19 cellular contexts compared by ENCODE assay signal in the genomic region with DNA sequence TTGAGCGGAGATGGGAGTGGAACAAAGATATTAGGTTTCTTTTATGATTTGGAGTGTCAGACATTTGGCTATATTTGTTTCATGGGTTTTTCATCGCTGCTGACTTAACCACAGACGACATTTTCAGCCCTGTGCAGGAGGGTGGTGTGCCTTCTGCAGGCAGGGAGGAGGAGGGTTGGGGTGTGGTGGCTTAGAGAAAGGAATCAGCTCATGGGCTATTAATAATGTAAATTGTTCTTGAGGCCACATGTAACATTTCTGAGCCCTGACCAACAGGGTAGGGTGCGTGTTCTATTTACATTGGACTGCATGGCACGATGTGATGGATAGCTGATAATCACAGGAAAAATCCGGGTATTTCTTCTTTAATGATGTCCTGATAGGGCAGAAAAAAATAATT.
DNase-seq lines count a peak whose midpoint lies in the region; ATAC-seq and TF ChIP-seq lines count a peak whose summit lies in the region.
"Had no signal": no experiment of that assay in that cellular context is flagged by ENCODE, and none has a peak within 500 bp of the region (broad histone marks: within the 10 kb centered on the region; RNA-seq: fewer than 3 reads in every experiment).

No MANE protein-coding gene starts in this region.

- H3K9me3 Mint-ChIP-seq in progenitor cell of endocrine pancreas (ENCODE audit: low read depth), result peaks cover 3% of the 10 kb centered on the region
- H3K9me3 Mint-ChIP-seq in activated T-helper 17 cell treated with anti-CD3 and anti-CD28 coated beads, Interleukin-2, amount 50 U/mL, for 72 hours, result no peaks in the 10 kb centered on the region
- H3K9me3 Mint-ChIP-seq: GM23338 had no signal

- peaks cover 35% of the 10 kb centered on the region for H3K36me3 ChIP-seq in SK-N-MC (ENCODE audit: insufficient read depth, low read length)

- H3K9ac ChIP-seq in SK-N-MC (ENCODE audit: insufficient read length), result no peak overlapping the region
- H3K9ac ChIP-seq: BLaER1, SK-N-SH had no signal

- no peaks in the 10 kb centered on the region for H3K27me3 Mint-ChIP-seq in progenitor cell of endocrine pancreas
- no peaks in the 10 kb centered on the region for H3K27me3 Mint-ChIP-seq in activated T-helper 17 cell treated with anti-CD3 and anti-CD28 coated beads, Interleukin-2, amount 50 U/mL, for 72 hours
- H3K27me3 Mint-ChIP-seq: CD4-positive, alpha-beta memory T cell had no signal

- peaks cover 33% of the 10 kb centered on the region for H3K36me3 Mint-ChIP-seq in progenitor cell of endocrine pancreas (ENCODE audit: insufficient read depth)
- peaks cover 81% of the 10 kb centered on the region for H3K36me3 Mint-ChIP-seq in activated T-helper 17 cell treated with anti-CD3 and anti-CD28 coated beads, Interleukin-2, amount 50 U/mL, for 72 hours (ENCODE audit: low read depth)

- H3K4me3 Mint-ChIP-seq in progenitor cell of endocrine pancreas (ENCODE audit: low read depth), result no peak overlapping the region
- H3K4me3 Mint-ChIP-seq in activated T-helper 17 cell treated with anti-CD3 and anti-CD28 coated beads, Interleukin-2, amount 50 U/mL, for 72 hours, result no peak overlapping the region
- H3K4me3 Mint-ChIP-seq: CD4-positive, alpha-beta memory T cell; GM23338 had no signal

- no peak overlapping the region for H3K4me3 ChIP-seq in SK-N-MC
- H3K4me3 ChIP-seq: BLaER1, GM23338 had no signal

- intact Hi-C loops in sciatic nerve (cut with DNase I), result no loop called here

- ATAC-seq in sciatic nerve, result no peak
- ATAC-seq in HG02763 (IDR thresholded peaks at IDR 0.05; ENCODE audit: unreplicated experiment), result no peak
- no peak for ATAC-seq in activated T-helper 17 cell treated with anti-CD3 and anti-CD28 coated beads, Interleukin-2, amount 50 U/mL, for 72 hours (replicated peaks)
- ATAC-seq: GM23338, HCT116 had no signal

- H3K27ac ChIP-seq in SK-N-MC, result peak overlapping the region; percentile 32; the same call in 1 of the 2 replicates
- H3K27ac ChIP-seq: BLaER1 had no signal

- peak overlapping the region; percentile 31 for H3K27ac Mint-ChIP-seq in progenitor cell of endocrine pancreas
- H3K27ac Mint-ChIP-seq in activated T-helper 17 cell treated with anti-CD3 and anti-CD28 coated beads, Interleukin-2, amount 50 U/mL, for 72 hours, result no peak overlapping the region
- H3K27ac Mint-ChIP-seq: CD4-positive, alpha-beta memory T cell; GM23338 had no signal

- H3K4me1 Mint-ChIP-seq in progenitor cell of endocrine pancreas (ENCODE audit: low read depth), result peaks cover 20% of the 10 kb centered on the region
- peaks cover 13% of the 10 kb centered on the region for H3K4me1 Mint-ChIP-seq in activated T-helper 17 cell treated with anti-CD3 and anti-CD28 coated beads, Interleukin-2, amount 50 U/mL, for 72 hours
- H3K4me1 Mint-ChIP-seq: GM23338 had no signal

- no peak for TF ChIP-seq CTCF in progenitor cell of endocrine pancreas (IDR thresholded peaks at IDR 0.05; ENCODE audit: unreplicated experiment)

- H3K9me3 ChIP-seq in SK-N-MC (ENCODE audit: low read depth, low read length), result no peaks in the 10 kb centered on the region
- H3K9me3 ChIP-seq: BLaER1, SK-N-SH had no signal

- peak; percentile 52 for DNase-seq in GM03348 (ENCODE audit: low spot score)
- no peak for DNase-seq in SK-N-MC (ENCODE audit: low read depth, low spot score)
- DNase-seq in glomerular visceral epithelial cell (ENCODE audit: extremely low spot score), result peak; percentile 0
- DNase-seq in progenitor cell of endocrine pancreas (ENCODE audit: low spot score, unreplicated experiment), result no peak
- DNase-seq in sciatic nerve (ENCODE audit: low spot score), result no peak
- no peak for DNase-seq in occipital lobe (lab: John Stamatoyannopoulos, UW)
- DNase-seq: CD4-positive, alpha-beta memory T cell; DMS153; NCI-H1417; NCI-H187; NCI-H526 treated with DMSO at 0.1 percent for 48 hours; NK-92 treated with Interleukin-12 subunit alpha and Interleukin-12 subunit beta, amount 100 ng/mL, for 24 hours; Right ventricle myocardium superior; SK-N-SH had no signal

Comparison
In these comparisons a context has a peak if more than half of its experiments do, and no peak if none do; other contexts are left out.
1. DNase-seq: peak in GM03348 (single experiment) and glomerular visceral epithelial cell (single experiment); none in SK-N-MC (single experiment), progenitor cell of endocrine pancreas (single experiment), sciatic nerve (single experiment) and occipital lobe (single experiment).